ENCODE assay signal across 22 cellular contexts in genomic region chr1:12527564-12527963, GRCh38.
DNase-seq lines count a peak whose midpoint lies in the region; ATAC-seq, FAIRE-seq and TF ChIP-seq lines count a peak whose summit lies in the region.
"Had no signal": no experiment of that assay in that cellular context is flagged by ENCODE, and none has a peak within 500 bp of the region (broad histone marks: within the 10 kb centered on the region; RNA-seq: fewer than 3 reads in every experiment).

No MANE protein-coding gene starts in this region.

- H3K4me3 ChIP-seq in Panc1 (ENCODE audit: low read depth in 2 of 2, low read length in 2 of 2) (no peak overlapping the region), pancreas (peak overlapping the region in 2 of 4 donors; percentile 6 to 15), upper lobe of right lung (no peak overlapping the region), gastroesophageal sphincter (no peak overlapping the region)
- H3K4me3 ChIP-seq: gastrocnemius medialis, MG63, testis had no signal

- H3K27me3 ChIP-seq in Panc1 (ENCODE audit: control insufficient read depth, insufficient read depth, low read length) (no peaks in the 10 kb centered on the region), pancreas (no peaks in the 10 kb centered on the region), upper lobe of right lung (no peaks in the 10 kb centered on the region), gastroesophageal sphincter (no peaks in the 10 kb centered on the region)
- H3K27me3 ChIP-seq: gastrocnemius medialis, MG63, testis had no signal

- H3K4me1 ChIP-seq in Panc1 (ENCODE audit: control insufficient read depth, insufficient read depth, low read length) (peaks cover 33% of the 10 kb centered on the region), pancreas (peaks cover 45 to 55% (median 45%) of the 10 kb centered on the region in 3 donors), upper lobe of right lung (peaks cover 43% of the 10 kb centered on the region), gastroesophageal sphincter (peaks cover 0 to 16% (median 6%) of the 10 kb centered on the region in 3 donors)

- no peak for TF ChIP-seq POLR2A in gastroesophageal sphincter (IDR thresholded peaks at IDR 0.05)

- H3K36me3 ChIP-seq in Panc1 (ENCODE audit: control insufficient read depth, insufficient read depth, low read length) (no peaks in the 10 kb centered on the region), pancreas (no peaks in the 10 kb centered on the region), upper lobe of right lung (no peaks in the 10 kb centered on the region), gastroesophageal sphincter (no peaks in the 10 kb centered on the region)
- H3K36me3 ChIP-seq: gastrocnemius medialis, MG63 had no signal

- no peaks in the 10 kb centered on the region for H3K9me3 ChIP-seq in Panc1 (ENCODE audit: control insufficient read depth, insufficient read depth, low read depth, low read length)
- no peaks in the 10 kb centered on the region for H3K9me3 ChIP-seq in pancreas
- no peaks in the 10 kb centered on the region for H3K9me3 ChIP-seq in upper lobe of right lung
- no peaks in the 10 kb centered on the region for H3K9me3 ChIP-seq in gastroesophageal sphincter
- H3K9me3 ChIP-seq: gastrocnemius medialis, MG63, testis had no signal

- TF ChIP-seq CTCF in Panc1 (IDR thresholded peaks at IDR 0.05) (no peak), pancreas (IDR thresholded peaks at IDR 0.05) (no peak), upper lobe of right lung (IDR thresholded peaks at IDR 0.05) (no peak), gastroesophageal sphincter (IDR thresholded peaks at IDR 0.05) (no peak)

- no peak for TF ChIP-seq EP300 in gastroesophageal sphincter (IDR thresholded peaks at IDR 0.05)

- FAIRE-seq in pancreas (lab: Jason Lieb, UNC) = no peak
- FAIRE-seq: GM12892, H54 had no signal

- DNase-seq in Panc1 (ENCODE audit: low read depth, low spot score) (no peak), islet precursor cell (peak; percentile 46), pancreas (peak; percentile 76 to 87 (median 80)), upper lobe of right lung (peak; percentile 63), cerebellar cortex (ENCODE audit: low spot score) (no peak)
- no peak for DNase-seq in activated CD4-positive, alpha-beta T cell treated with anti-CD3 and anti-CD28 coated beads for 4 hours
- DNase-seq: activated CD4-positive, alpha-beta T cell treated with anti-CD3 and anti-CD28 coated beads, Interleukin-2, amount 10 ng/mL, durations not matched to agents 24 days and 14 days; CD8-positive, alpha-beta memory T cell; DND-41; effector memory CD4-positive, alpha-beta T cell; naive B cell; NCI-H1436; NK-92 treated with Interleukin-12 subunit alpha and Interleukin-12 subunit beta, amount 100 ng/mL, for 24 hours; stimulated activated CD4-positive, alpha-beta T cell treated with anti-CD3 and anti-CD28 coated beads, Interleukin-1b, Interleukin-23, amount 100 ng/mL, for 48 hours had no signal

- in situ Hi-C loops in Panc1 (cut with HindIII; ENCODE audit: low pct_unique_long_range_greater_than_20kb, low sequenced_read_pairs) = no loop called here

- 0 out of 2 replicates have a peak, but pooled peaks have one; percentile 3 for ATAC-seq in Panc1
- ATAC-seq in pancreas = peak; percentile 59 to 70 (median 64)
- no peak for ATAC-seq in upper lobe of right lung
- ATAC-seq in GM21529 (IDR thresholded peaks at IDR 0.05; ENCODE audit: unreplicated experiment) = no peak
- ATAC-seq in gastroesophageal sphincter = no peak
- ATAC-seq: stimulated activated effector memory CD8-positive, alpha-beta T cell treated with anti-CD3 and anti-CD28 coated beads, Interleukin-12 subunit alpha, Interleukin-12 subunit beta, amount 100 ng/mL, for 72 hours had no signal

- WGBS in pancreas, 2 donors = 53 to 59% methylated on average over 14 to 16 of the region's 16 CpGs
- WGBS in gastroesophageal sphincter (ENCODE audit: low coverage in 1 of 2), 2 donors = 94% methylated on average over 4 of the region's 16 CpGs; no CpG with 5 or more reads in 1 of the 2 donors

- CTCF ChIA-PET in Panc1 (lab: Charles Lee) = no interaction called here

- H3K27ac ChIP-seq in Panc1 (ENCODE audit: low read length) (peak overlapping the region; percentile 76), pancreas (peak overlapping the region; percentile 61 to 93 (median 76)), upper lobe of right lung (peak overlapping the region; percentile 69), gastroesophageal sphincter (no peak overlapping the region)
- H3K27ac ChIP-seq: testis had no signal

- POLR2A ChIA-PET in Panc1 (lab: Charles Lee) = interaction anchor here (0.6 kb wide), 1 partner anchor 29 kb away, joined by 3 read pairs; no protein-coding TSS in a partner anchor

- no TSS peak for BruUV-seq in Panc1 (replicated peaks; lab: Mats Ljungman, UMichigan)

- intact Hi-C loops in Panc1 (cut with micrococcal nuclease; ENCODE audit: unreplicated experiment) = loop anchor here (5.0 kb wide), 1 partner anchor 45 kb away; no protein-coding TSS in a partner anchor
- intact Hi-C loops in pancreas (cut with DNase I) = no loop called here
- intact Hi-C loops in upper lobe of right lung (cut with DNase I) = no loop called here

Comparison
In these comparisons a context has a peak if more than half of its experiments do, and no peak if none do; other contexts are left out.
1. ATAC-seq: peak in Panc1 (single experiment) and pancreas (4 of 4); none in upper lobe of right lung (single experiment), GM21529 (single experiment) and gastroesophageal sphincter (single experiment).
2. DNase-seq: peak in islet precursor cell (single experiment), pancreas (6 of 6) and upper lobe of right lung (single experiment); none in Panc1 (single experiment), activated CD4-positive, alpha-beta T cell treated with anti-CD3 and anti-CD28 coated beads for 4 hours (0 of 2) and cerebellar cortex (single experiment).
3. H3K27ac ChIP-seq: peak in Panc1 (single experiment), pancreas (4 of 4) and upper lobe of right lung (single experiment); none in gastroesophageal sphincter (0 of 4).